In genomic region chr10:113103131-113103830, GRCh38 we compare ENCODE assay signal across 1 cellular context.
TF ChIP-seq lines count a peak whose summit lies in the region.

No MANE protein-coding gene starts in this region.

TF ChIP-seq in HepG2, 621 proteins besides CTCF, POLR2A, EP300 and RAD21 (continued from another document):
- TF ChIP-seq, protein P1, sequence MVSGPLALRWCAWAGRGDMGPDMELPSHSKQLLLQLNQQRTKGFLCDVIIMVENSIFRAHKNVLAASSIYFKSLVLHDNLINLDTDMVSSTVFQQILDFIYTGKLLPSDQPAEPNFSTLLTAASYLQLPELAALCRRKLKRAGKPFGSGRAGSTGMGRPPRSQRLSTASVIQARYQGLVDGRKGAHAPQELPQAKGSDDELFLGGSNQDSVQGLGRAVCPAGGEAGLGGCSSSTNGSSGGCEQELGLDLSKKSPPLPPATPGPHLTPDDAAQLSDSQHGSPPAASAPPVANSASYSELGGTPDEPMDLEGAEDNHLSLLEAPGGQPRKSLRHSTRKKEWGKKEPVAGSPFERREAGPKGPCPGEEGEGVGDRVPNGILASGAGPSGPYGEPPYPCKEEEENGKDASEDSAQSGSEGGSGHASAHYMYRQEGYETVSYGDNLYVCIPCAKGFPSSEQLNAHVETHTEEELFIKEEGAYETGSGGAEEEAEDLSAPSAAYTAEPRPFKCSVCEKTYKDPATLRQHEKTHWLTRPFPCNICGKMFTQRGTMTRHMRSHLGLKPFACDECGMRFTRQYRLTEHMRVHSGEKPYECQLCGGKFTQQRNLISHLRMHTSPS (CRISPR knock-in tag; IDR thresholded peaks at IDR 0.05; ENCODE audit: low read depth), result no peak
- no peak for TF ChIP-seq CREM (IDR thresholded peaks at IDR 0.05)
- no peak for TF ChIP-seq CREM (CRISPR knock-in tag; IDR thresholded peaks at IDR 0.05)
- no peak for TF ChIP-seq SALL2 (CRISPR knock-in tag; IDR thresholded peaks at IDR 0.05)
- TF ChIP-seq, protein P2, sequence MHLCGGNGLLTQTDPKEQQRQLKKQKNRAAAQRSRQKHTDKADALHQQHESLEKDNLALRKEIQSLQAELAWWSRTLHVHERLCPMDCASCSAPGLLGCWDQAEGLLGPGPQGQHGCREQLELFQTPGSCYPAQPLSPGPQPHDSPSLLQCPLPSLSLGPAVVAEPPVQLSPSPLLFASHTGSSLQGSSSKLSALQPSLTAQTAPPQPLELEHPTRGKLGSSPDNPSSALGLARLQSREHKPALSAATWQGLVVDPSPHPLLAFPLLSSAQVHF (CRISPR knock-in tag; IDR thresholded peaks at IDR 0.05), result no peak
- no peak for TF ChIP-seq SMAD1 (CRISPR knock-in tag; IDR thresholded peaks at IDR 0.05; ENCODE audit: borderline replicate concordance, low read depth)
- TF ChIP-seq MXD4 (CRISPR knock-in tag; IDR thresholded peaks at IDR 0.05), result no peak
- no peak for TF ChIP-seq ZNF446 (CRISPR knock-in tag; IDR thresholded peaks at IDR 0.05)
- TF ChIP-seq U2AF1 (optimal IDR thresholded peaks at IDR 0.05; ENCODE audit: low read depth, low read length), result no peak
- TF ChIP-seq ZNF121 (CRISPR knock-in tag; IDR thresholded peaks at IDR 0.05), result no peak
- no peak for TF ChIP-seq GMEB2 (CRISPR knock-in tag; IDR thresholded peaks at IDR 0.05; ENCODE audit: low read depth)
- TF ChIP-seq HIVEP1 (CRISPR knock-in tag; IDR thresholded peaks at IDR 0.05), result no peak
- no peak for TF ChIP-seq ZNF235 (CRISPR knock-in tag; IDR thresholded peaks at IDR 0.05; ENCODE audit: borderline replicate concordance)
- TF ChIP-seq ZNF354B (CRISPR knock-in tag; IDR thresholded peaks at IDR 0.05), result no peak
- TF ChIP-seq TOE1 (CRISPR knock-in tag; IDR thresholded peaks at IDR 0.05), result no peak
- no peak for TF ChIP-seq NR2F6 (IDR thresholded peaks at IDR 0.05)
- no peak for TF ChIP-seq NR2F6 (CRISPR knock-in tag; IDR thresholded peaks at IDR 0.05)
- no peak for TF ChIP-seq ESRRA (CRISPR knock-in tag; IDR thresholded peaks at IDR 0.05; ENCODE audit: low read depth)
